In genomic region chr12:108560321-108560721, GRCh38 we compare ENCODE assay signal across 8 cellular contexts. TPM values are rescaled to one million over a fixed set of nuclear protein-coding genes. Genes with fewer than 3 reads are reported as not detected.
DNase-seq lines count a peak whose midpoint lies in the region; ATAC-seq and TF ChIP-seq lines count a peak whose summit lies in the region.

No MANE protein-coding gene starts in this region.

- H3K27me3 ChIP-seq in right cardiac atrium (ENCODE audit: control insufficient read depth, insufficient read depth) (no peaks in the 10 kb centered on the region), spleen (replicated peaks in 1 of 7) (no peaks in the 10 kb centered on the region)

- H3K27ac ChIP-seq in right cardiac atrium (ENCODE audit: low read length), result peak overlapping the region; percentile 80
- H3K27ac ChIP-seq in spleen, result peak overlapping the region; percentile 90 to 98 (median 94)

- TF ChIP-seq CTCF in WI38 (IDR thresholded peaks at IDR 0.05; ENCODE audit: low read depth, low read length) (no peak), spleen (IDR thresholded peaks at IDR 0.05 in 8 of 11, conservative IDR thresholded peaks at IDR 0.05 in 3 of 11) (no peak)

- H3K4me1 ChIP-seq in right cardiac atrium (ENCODE audit: control insufficient read depth, insufficient read depth, low read length) (peaks cover 11% of the 10 kb centered on the region), spleen (peaks cover 46 to 89% (median 78%) of the 10 kb centered on the region in 6 donors)

- H3K9me3 ChIP-seq in right cardiac atrium (ENCODE audit: control insufficient read depth, low read length), result no peaks in the 10 kb centered on the region
- H3K9me3 ChIP-seq in spleen, result no peaks in the 10 kb centered on the region

- WGBS in right cardiac atrium, result under 1% methylated on average over 12 of the region's 12 CpGs
- WGBS in spleen, 5 donors, result 1 to 2% (median 1%) methylated on average over 12 of the region's 12 CpGs

- intact Hi-C loops in right cardiac atrium (cut with DNase I) (loop anchor here in 3 of 4 donors (5.0 to 10.0 kb wide), 5 partner anchors 244 to 534 kb away; partner anchors contain the start of genes ALKBH2 (in 1 of the 3), SSH1 (in 1 of the 3) and UNG (in 1 of the 3)), spleen (cut with DNase I; ENCODE audit: low total_unique reads) (loop anchor here (10.0 kb wide), 2 partner anchors 104 to 534 kb away; partner anchors contain the start of genes ALKBH2 and UNG)

- H3K4me3 ChIP-seq in WI38 (ENCODE audit: low read depth, low read length) (peak overlapping the region; percentile 99), right cardiac atrium (ENCODE audit: low read length) (peak overlapping the region; percentile 65), spleen (peak overlapping the region; percentile 67 to 99 (median 92))

- DNase-seq in NOMO-1 treated with DMSO at 0.1 percent for 48 hours (lab: John Stamatoyannopoulos, UW; ENCODE audit: unreplicated experiment), result peak; percentile 21
- DNase-seq in NOMO-1 treated with dmso at 0.1 percent for 144 hours (lab: John Stamatoyannopoulos, UW; ENCODE audit: unreplicated experiment), result no peak
- no peak for DNase-seq in right cardiac atrium
- no peak for DNase-seq in spleen
- no peak for DNase-seq in UCSD-AML1 (lab: John Stamatoyannopoulos, UW; ENCODE audit: unreplicated experiment)
- DNase-seq in kidney glomerular epithelial cell (lab: John Stamatoyannopoulos, UW), result no peak

- H3K36me3 ChIP-seq in spleen, result peaks cover 4 to 44% (median 18%) of the 10 kb centered on the region in 6 donors

- no peak for TF ChIP-seq POLR2A in spleen (IDR thresholded peaks at IDR 0.05)

- no peak for ATAC-seq in right cardiac atrium
- no peak for ATAC-seq in GM19395 (IDR thresholded peaks at IDR 0.05; ENCODE audit: unreplicated experiment)

RNA-seq across cellular contexts. Expression of gene SART3, which starts 0.7 kb away (rescaled TPM):
- total RNA-seq in right cardiac atrium (10 to 100 TPM; 21.1 to 27.7 (median 25.6) TPM), spleen (100 to 1,000 TPM in 1 of 7 donors, 10 to 100 TPM in 6; 61.4 to 118 (median 72.1) TPM)
- polyA plus RNA-seq in right cardiac atrium (14.2 TPM), spleen (10 to 100 TPM; 13.1 to 19.8 (median 14.6) TPM)

RNA-seq across cellular contexts. Expression of gene ISCU, which starts 2.1 kb away (rescaled TPM):
- total RNA-seq in right cardiac atrium (100 to 1,000 TPM; 276 to 363 (median 303) TPM), spleen (100 to 1,000 TPM in 6 of 7 donors, 10 to 100 TPM in 1; 98.9 to 220 (median 144) TPM)
- polyA plus RNA-seq in right cardiac atrium (457 TPM), spleen (100 to 1,000 TPM; 182 to 204 (median 187) TPM)

RNA-seq across cellular contexts. Expression of gene TMEM119, which starts 37.6 kb away (rescaled TPM):
- total RNA-seq in right cardiac atrium (1 to 10 TPM; 1.8 to 3.5 (median 2.6) TPM), spleen (10 to 100 TPM in 5 of 7 donors, 1 to 10 TPM in 2; 8.8 to 23.8 (median 14.1) TPM)
- polyA plus RNA-seq in right cardiac atrium (3.2 TPM), spleen (10 to 100 TPM; 17.7 to 50.0 (median 34.8) TPM)

RNA-seq across cellular contexts. Expression of gene FICD, which starts 45.2 kb away (rescaled TPM):
- total RNA-seq in right cardiac atrium (1 to 10 TPM; 2.8 to 7.1 (median 3.2) TPM), spleen (10 to 100 TPM in 1 of 7 donors, 1 to 10 TPM in 6; 5.9 to 12.7 (median 8.7) TPM)
- polyA plus RNA-seq in right cardiac atrium (1.8 TPM), spleen (1 to 10 TPM; 1.1 to 2.3 (median 1.1) TPM)
